In the genomic region with DNA sequence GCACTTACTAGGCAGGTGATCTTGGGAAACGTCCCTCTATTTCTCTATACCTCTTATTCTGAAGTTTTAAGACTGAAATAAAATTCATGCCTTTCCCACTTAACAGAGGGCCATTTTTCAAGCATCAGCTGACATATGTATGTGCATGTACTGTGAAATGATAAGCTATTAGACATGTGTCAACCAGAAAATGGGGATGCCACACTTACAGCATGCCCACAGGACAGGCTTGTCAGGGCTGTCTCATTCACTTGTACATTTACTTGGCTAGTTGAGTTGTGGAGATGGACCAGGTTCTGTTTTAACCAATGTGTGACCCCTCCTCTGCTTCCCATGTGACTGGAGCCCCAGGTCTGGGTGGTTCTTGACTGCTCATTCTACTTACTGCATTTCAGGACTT, we compare ENCODE assay signal across 11 cellular contexts.
A peak's percentile ranks its signal among the peaks of the same experiment; 100 is the strongest.
DNase-seq lines count a peak whose midpoint lies in the region; ATAC-seq and TF ChIP-seq lines count a peak whose summit lies in the region.
"Had no signal": no experiment of that assay in that cellular context is flagged by ENCODE, and none has a peak within 500 bp of the region (broad histone marks: within the 10 kb centered on the region; RNA-seq: fewer than 3 reads in every experiment).

No MANE protein-coding gene starts in this region.

- ATAC-seq in GM18499 (IDR thresholded peaks at IDR 0.05; ENCODE audit: insufficient read depth, unreplicated experiment) (peak; percentile 7), GM23338 (no peak), GM19328 (IDR thresholded peaks at IDR 0.05; ENCODE audit: unreplicated experiment) (no peak)

- H3K27me3 ChIP-seq in GM23338 (ENCODE audit: insufficient read depth) = no peaks in the 10 kb centered on the region
- no peaks in the 10 kb centered on the region; the same call in 1 of the 2 replicates for H3K27me3 ChIP-seq in BE2C

- intact Hi-C loops in OCI-LY7 (cut with micrococcal nuclease; ENCODE audit: unreplicated experiment) = loop anchor here (2.0 kb wide), 3 partner anchors 13 to 157 kb away; no protein-coding TSS in a partner anchor

- H3K4me1 Mint-ChIP-seq in GM23338 (peaks cover 91% of the 10 kb centered on the region), nephron progenitor cell (peaks cover 75% of the 10 kb centered on the region)

- H3K79me2 ChIP-seq in GM23338 (replicated peaks; ENCODE audit: insufficient read depth) = peaks cover 55% of the 10 kb centered on the region
- peaks cover 97% of the 10 kb centered on the region for H3K79me2 ChIP-seq in OCI-LY7 (ENCODE audit: insufficient read depth, low read depth, low read length)

- H3K4me3 Mint-ChIP-seq in GM23338 (no peak overlapping the region; the same call in 2 of the 3 replicates), nephron progenitor cell (no peak overlapping the region)
- H3K4me3 Mint-ChIP-seq: activated CD4-positive, alpha-beta memory T cell treated with anti-CD3 and anti-CD28 coated beads for 36 hours had no signal

- H3K9me3 ChIP-seq in OCI-LY7 (ENCODE audit: low read length) = no peaks in the 10 kb centered on the region
- no peaks in the 10 kb centered on the region for H3K9me3 ChIP-seq in BE2C

- CTCF ChIA-PET in OCI-LY7 (lab: Charles Lee; ENCODE audit: unreplicated experiment) = interaction anchor here (1.6 to 6.1 kb wide), 3 partner anchors 14 to 20 kb away, joined by 3 to 37 read pairs (median 5); no protein-coding TSS in a partner anchor

- no peak overlapping the region for H3K27ac Mint-ChIP-seq in GM23338
- peak overlapping the region; percentile 60 for H3K27ac Mint-ChIP-seq in nephron progenitor cell
- H3K27ac Mint-ChIP-seq: activated CD4-positive, alpha-beta memory T cell treated with anti-CD3 and anti-CD28 coated beads for 36 hours had no signal

- no peak overlapping the region for H3K4me3 ChIP-seq in GM23338
- peak overlapping the region; percentile 57 for H3K4me3 ChIP-seq in OCI-LY7 (ENCODE audit: low read depth, low read length, poor library complexity, severe bottlenecking)
- H3K4me3 ChIP-seq in BE2C (ENCODE audit: low read depth, low read length) = no peak overlapping the region

- TF ChIP-seq CTCF in GM23338 (conservative IDR thresholded peaks at IDR 0.05; ENCODE audit: low read depth in 2 of 2) = no peak
- no peak for TF ChIP-seq CTCF in OCI-LY7 (conservative IDR thresholded peaks at IDR 0.05; ENCODE audit: low read length)
- no peak for TF ChIP-seq CTCF in nephron progenitor cell (IDR thresholded peaks at IDR 0.05)
- TF ChIP-seq CTCF in BE2C (IDR thresholded peaks at IDR 0.05; ENCODE audit: low read depth, low read length) = no peak

- 0 out of 2 replicates have a peak overlapping the region, but pooled peaks have one; percentile 36 for H3K4me2 ChIP-seq in GM23338
- peak overlapping the region; percentile 89 for H3K4me2 ChIP-seq in OCI-LY7 (ENCODE audit: low read length)

- POLR2A ChIA-PET in OCI-LY7 (lab: Charles Lee) = interaction anchor here (1.0 to 9.9 kb wide), 21 partner anchors 9 to 222 kb away, joined by 3 to 136 read pairs (median 4); no protein-coding TSS in a partner anchor

- peak overlapping the region; percentile 91; the same call in 1 of the 2 replicates for H3K27ac ChIP-seq in GM23338 (ENCODE audit: low read depth)
- H3K27ac ChIP-seq in OCI-LY7 (ENCODE audit: low read depth, low read length, poor library complexity, severe bottlenecking) = peak overlapping the region; percentile 95
- H3K27ac ChIP-seq: C4-2B had no signal

- H3K36me3 ChIP-seq in GM23338 (ENCODE audit: insufficient read depth) (no peaks in the 10 kb centered on the region), OCI-LY7 (ENCODE audit: insufficient read depth, low read length) (peaks cover 18% of the 10 kb centered on the region), BE2C (no peaks in the 10 kb centered on the region)

- H3K4me1 ChIP-seq in GM23338 (ENCODE audit: insufficient read depth) (peaks cover 69% of the 10 kb centered on the region), OCI-LY7 (ENCODE audit: insufficient read depth, low read length, poor library complexity, severe bottlenecking) (peaks cover 100% of the 10 kb centered on the region), BE2C (no peaks in the 10 kb centered on the region; the same call in 1 of the 2 replicates)

- H3K9me3 Mint-ChIP-seq in GM23338 = no peaks in the 10 kb centered on the region
- H3K9me3 Mint-ChIP-seq in nephron progenitor cell = no peaks in the 10 kb centered on the region
- H3K9me3 Mint-ChIP-seq: activated CD4-positive, alpha-beta memory T cell treated with anti-CD3 and anti-CD28 coated beads for 36 hours had no signal

- H3K36me3 Mint-ChIP-seq in GM23338 (ENCODE audit: low read depth) (peaks cover 7% of the 10 kb centered on the region), nephron progenitor cell (ENCODE audit: low read depth) (peaks cover 8% of the 10 kb centered on the region)
- H3K36me3 Mint-ChIP-seq: activated CD4-positive, alpha-beta memory T cell treated with anti-CD3 and anti-CD28 coated beads for 36 hours had no signal

- H4K20me1 ChIP-seq in GM23338 (replicated peaks; ENCODE audit: insufficient read depth) (no peaks in the 10 kb centered on the region), OCI-LY7 (ENCODE audit: insufficient read depth, low read length) (no peaks in the 10 kb centered on the region)

- H3F3A ChIP-seq in GM23338 (replicated peaks; ENCODE audit: low read depth) = no peaks in the 10 kb centered on the region

- H3K27me3 Mint-ChIP-seq in GM23338 (ENCODE audit: insufficient read depth, low read depth, poor library complexity) (peaks cover 4% of the 10 kb centered on the region), nephron progenitor cell (ENCODE audit: low read depth, poor library complexity) (peaks cover 12% of the 10 kb centered on the region)
- H3K27me3 Mint-ChIP-seq: activated CD4-positive, alpha-beta memory T cell treated with anti-CD3 and anti-CD28 coated beads for 36 hours had no signal

- DNase-seq in GM23338 (ENCODE audit: low spot score) = no peak
- DNase-seq in OCI-LY7 (ENCODE audit: low spot score) = no peak
- no peak for DNase-seq in nephron progenitor cell
- DNase-seq in GDM1 (lab: John Stamatoyannopoulos, UW) = no peak
- DNase-seq in BE2C = no peak
- DNase-seq in stimulated activated CD4-positive, alpha-beta T cell treated with anti-CD3 and anti-CD28 coated beads, Interleukin-1b, Interleukin-23, amount 100 ng/mL, for 48 hours = no peak
- DNase-seq: activated CD4-positive, alpha-beta memory T cell treated with anti-CD3 and anti-CD28 coated beads for 36 hours; NCI-H446 had no signal

- BruUV-seq in OCI-LY7 (replicated peaks; lab: Mats Ljungman, UMichigan) = no TSS peak

- no peak overlapping the region for H2AFZ ChIP-seq in GM23338
- no peak overlapping the region for H2AFZ ChIP-seq in OCI-LY7 (ENCODE audit: low read length)

- H3K9me2 ChIP-seq in GM23338 (ENCODE audit: insufficient read depth) = no peaks in the 10 kb centered on the region
- no peaks in the 10 kb centered on the region for H3K9me2 ChIP-seq in OCI-LY7 (ENCODE audit: insufficient read depth, low read length)

TF ChIP-seq in GM23338, 12 proteins besides CTCF, POLR2A, EP300 and RAD21:
- TF ChIP-seq, protein P1, sequence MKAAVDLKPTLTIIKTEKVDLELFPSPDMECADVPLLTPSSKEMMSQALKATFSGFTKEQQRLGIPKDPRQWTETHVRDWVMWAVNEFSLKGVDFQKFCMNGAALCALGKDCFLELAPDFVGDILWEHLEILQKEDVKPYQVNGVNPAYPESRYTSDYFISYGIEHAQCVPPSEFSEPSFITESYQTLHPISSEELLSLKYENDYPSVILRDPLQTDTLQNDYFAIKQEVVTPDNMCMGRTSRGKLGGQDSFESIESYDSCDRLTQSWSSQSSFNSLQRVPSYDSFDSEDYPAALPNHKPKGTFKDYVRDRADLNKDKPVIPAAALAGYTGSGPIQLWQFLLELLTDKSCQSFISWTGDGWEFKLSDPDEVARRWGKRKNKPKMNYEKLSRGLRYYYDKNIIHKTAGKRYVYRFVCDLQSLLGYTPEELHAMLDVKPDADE (IDR thresholded peaks at IDR 0.05) = no peak
- TF ChIP-seq JUNB (IDR thresholded peaks at IDR 0.05; ENCODE audit: unreplicated experiment) (no peak), POLR2AphosphoS5 (IDR thresholded peaks at IDR 0.05; ENCODE audit: low read depth) (no peak)
- TF ChIP-seq, protein P2, sequence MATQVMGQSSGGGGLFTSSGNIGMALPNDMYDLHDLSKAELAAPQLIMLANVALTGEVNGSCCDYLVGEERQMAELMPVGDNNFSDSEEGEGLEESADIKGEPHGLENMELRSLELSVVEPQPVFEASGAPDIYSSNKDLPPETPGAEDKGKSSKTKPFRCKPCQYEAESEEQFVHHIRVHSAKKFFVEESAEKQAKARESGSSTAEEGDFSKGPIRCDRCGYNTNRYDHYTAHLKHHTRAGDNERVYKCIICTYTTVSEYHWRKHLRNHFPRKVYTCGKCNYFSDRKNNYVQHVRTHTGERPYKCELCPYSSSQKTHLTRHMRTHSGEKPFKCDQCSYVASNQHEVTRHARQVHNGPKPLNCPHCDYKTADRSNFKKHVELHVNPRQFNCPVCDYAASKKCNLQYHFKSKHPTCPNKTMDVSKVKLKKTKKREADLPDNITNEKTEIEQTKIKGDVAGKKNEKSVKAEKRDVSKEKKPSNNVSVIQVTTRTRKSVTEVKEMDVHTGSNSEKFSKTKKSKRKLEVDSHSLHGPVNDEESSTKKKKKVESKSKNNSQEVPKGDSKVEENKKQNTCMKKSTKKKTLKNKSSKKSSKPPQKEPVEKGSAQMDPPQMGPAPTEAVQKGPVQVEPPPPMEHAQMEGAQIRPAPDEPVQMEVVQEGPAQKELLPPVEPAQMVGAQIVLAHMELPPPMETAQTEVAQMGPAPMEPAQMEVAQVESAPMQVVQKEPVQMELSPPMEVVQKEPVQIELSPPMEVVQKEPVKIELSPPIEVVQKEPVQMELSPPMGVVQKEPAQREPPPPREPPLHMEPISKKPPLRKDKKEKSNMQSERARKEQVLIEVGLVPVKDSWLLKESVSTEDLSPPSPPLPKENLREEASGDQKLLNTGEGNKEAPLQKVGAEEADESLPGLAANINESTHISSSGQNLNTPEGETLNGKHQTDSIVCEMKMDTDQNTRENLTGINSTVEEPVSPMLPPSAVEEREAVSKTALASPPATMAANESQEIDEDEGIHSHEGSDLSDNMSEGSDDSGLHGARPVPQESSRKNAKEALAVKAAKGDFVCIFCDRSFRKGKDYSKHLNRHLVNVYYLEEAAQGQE (IDR thresholded peaks at IDR 0.05; ENCODE audit: unreplicated experiment) = no peak
